ENCODE assay signal across 9 cellular contexts in the genomic region with DNA sequence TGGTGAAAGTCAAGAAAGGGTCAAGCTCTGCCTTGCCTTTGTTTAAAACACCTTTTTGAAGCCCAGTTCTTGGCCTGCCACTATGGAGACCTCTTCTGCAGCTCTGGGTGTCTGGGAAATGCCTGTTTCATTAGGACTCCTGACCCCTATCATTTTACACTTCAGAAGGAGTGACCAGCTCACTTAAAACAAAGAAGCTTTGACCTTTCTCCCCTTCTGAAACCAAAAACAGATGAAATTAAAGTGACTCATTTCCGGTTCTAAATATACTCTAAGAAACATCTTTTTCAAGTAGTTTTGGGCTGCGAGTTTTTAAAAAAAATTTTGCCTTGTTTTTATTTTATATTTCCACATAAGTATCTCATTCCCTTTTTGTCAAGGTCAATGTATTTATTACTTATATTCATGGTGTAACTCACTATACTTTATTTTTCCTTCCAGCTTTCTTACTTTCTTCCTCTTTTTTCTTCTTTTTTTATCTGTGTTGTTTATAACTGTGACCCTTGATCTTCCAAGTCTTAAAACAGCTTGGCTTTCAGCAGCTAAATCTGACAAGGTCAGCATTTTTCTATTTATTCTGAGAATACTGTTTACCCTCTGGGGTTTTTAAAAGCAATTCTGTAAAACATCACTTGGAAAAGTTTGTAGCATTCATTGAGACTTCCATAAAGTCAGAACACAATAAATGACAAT.
A peak's percentile ranks its signal among the peaks of the same experiment; 100 is the strongest.
DNase-seq lines count a peak whose midpoint lies in the region; ATAC-seq and TF ChIP-seq lines count a peak whose summit lies in the region.
"Had no signal": no experiment of that assay in that cellular context is flagged by ENCODE, and none has a peak within 500 bp of the region (broad histone marks: within the 10 kb centered on the region; RNA-seq: fewer than 3 reads in every experiment).

No MANE protein-coding gene starts in this region.

- CTCF ChIA-PET in T-cell (lab: Charles Lee) = no interaction called here

- H3K27me3 ChIP-seq in adrenal gland = no peaks in the 10 kb centered on the region

- ATAC-seq in GM18868 (IDR thresholded peaks at IDR 0.05; ENCODE audit: unreplicated experiment) (peak; percentile 51), HG02981 (IDR thresholded peaks at IDR 0.05; ENCODE audit: unreplicated experiment) (peak; percentile 74), SK-N-SH treated with all-trans-retinoic acid at 6 μM for 48 hours (peak; percentile 56), T-cell (replicated peaks in 1 of 4) (no peak)

- no peak for TF ChIP-seq POLR2A in adrenal gland (IDR thresholded peaks at IDR 0.05)

- H3K27ac Mint-ChIP-seq in osteocyte (ENCODE audit: unreplicated experiment) = peak overlapping the region; percentile 74
- H3K27ac Mint-ChIP-seq in T-cell = no peak overlapping the region

- H3K36me3 Mint-ChIP-seq in osteocyte (ENCODE audit: unreplicated experiment) (no peaks in the 10 kb centered on the region), T-cell (no peaks in the 10 kb centered on the region)

- H3K4me3 ChIP-seq in adrenal gland = no peak overlapping the region

- WGBS in adrenal gland, 4 donors = 34 to 45% (median 39%) methylated on average over 2 of the region's 2 CpGs

- H3K9me3 Mint-ChIP-seq in osteocyte (ENCODE audit: unreplicated experiment) = no peaks in the 10 kb centered on the region
- H3K9me3 Mint-ChIP-seq in T-cell = no peaks in the 10 kb centered on the region

- POLR2A ChIA-PET in T-cell (lab: Charles Lee) = no interaction called here

- no peak overlapping the region for H3K4me3 Mint-ChIP-seq in osteocyte (ENCODE audit: unreplicated experiment)
- H3K4me3 Mint-ChIP-seq in T-cell = no peak overlapping the region

- TF ChIP-seq CTCF in osteocyte (IDR thresholded peaks at IDR 0.05) (no peak), adrenal gland (IDR thresholded peaks at IDR 0.05) (no peak)

- H3K4me1 Mint-ChIP-seq in osteocyte (ENCODE audit: unreplicated experiment) (peaks cover 33% of the 10 kb centered on the region), T-cell (no peaks in the 10 kb centered on the region)

- peaks cover 0 to 12% of the 10 kb centered on the region in 2 donors for H3K4me1 ChIP-seq in adrenal gland (replicated peaks in 1 of 2)

- H3K36me3 ChIP-seq in adrenal gland (replicated peaks in 1 of 2) = no peaks in the 10 kb centered on the region

- peak overlapping the region in 2 of 5 donors; percentile 15 to 62 for H3K27ac ChIP-seq in adrenal gland

- H3K27me3 Mint-ChIP-seq in osteocyte (ENCODE audit: unreplicated experiment) (no peaks in the 10 kb centered on the region), T-cell (no peaks in the 10 kb centered on the region)

- intact Hi-C loops in adrenal gland (cut with DNase I) = no loop called here

- DNase-seq in osteocyte (ENCODE audit: extremely low spot score, unreplicated experiment) = no peak
- no peak for DNase-seq in T-cell
- DNase-seq in stimulated activated CD4-positive, alpha-beta T cell treated with anti-CD3 and anti-CD28 coated beads, Interleukin-2, amount 100 ng/mL, for 24 hours = no peak
- DNase-seq in adrenal gland = no peak
- DNase-seq in D341Med (ENCODE audit: low spot score) = no peak
- DNase-seq: posterior cingulate gyrus had no signal

- H3K9me3 ChIP-seq in adrenal gland (replicated peaks in 1 of 3) = peaks cover 0 to 2% (median 0%) of the 10 kb centered on the region in 3 donors

TF ChIP-seq in SK-N-SH treated with all-trans-retinoic acid at 6 μM for 48 hours, 23 proteins besides CTCF, POLR2A, EP300 and RAD21 (continues in another document):
- no peak for TF ChIP-seq ZFP3 (CRISPR knock-in tag; IDR thresholded peaks at IDR 0.05)
- no peak for TF ChIP-seq RARB (CRISPR knock-in tag; IDR thresholded peaks at IDR 0.05)
- TF ChIP-seq CSDC2 (CRISPR knock-in tag; IDR thresholded peaks at IDR 0.05) = no peak
- no peak for TF ChIP-seq GLIS3 (CRISPR knock-in tag; IDR thresholded peaks at IDR 0.05)
- no peak for TF ChIP-seq ZNF70 (CRISPR knock-in tag; IDR thresholded peaks at IDR 0.05)
- TF ChIP-seq, protein P1, sequence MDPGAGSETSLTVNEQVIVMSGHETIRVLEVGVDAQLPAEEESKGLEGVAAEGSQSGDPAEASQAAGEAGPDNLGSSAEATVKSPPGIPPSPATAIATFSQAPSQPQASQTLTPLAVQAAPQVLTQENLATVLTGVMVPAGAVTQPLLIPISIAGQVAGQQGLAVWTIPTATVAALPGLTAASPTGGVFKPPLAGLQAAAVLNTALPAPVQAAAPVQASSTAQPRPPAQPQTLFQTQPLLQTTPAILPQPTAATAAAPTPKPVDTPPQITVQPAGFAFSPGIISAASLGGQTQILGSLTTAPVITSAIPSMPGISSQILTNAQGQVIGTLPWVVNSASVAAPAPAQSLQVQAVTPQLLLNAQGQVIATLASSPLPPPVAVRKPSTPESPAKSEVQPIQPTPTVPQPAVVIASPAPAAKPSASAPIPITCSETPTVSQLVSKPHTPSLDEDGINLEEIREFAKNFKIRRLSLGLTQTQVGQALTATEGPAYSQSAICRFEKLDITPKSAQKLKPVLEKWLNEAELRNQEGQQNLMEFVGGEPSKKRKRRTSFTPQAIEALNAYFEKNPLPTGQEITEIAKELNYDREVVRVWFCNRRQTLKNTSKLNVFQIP (CRISPR knock-in tag; IDR thresholded peaks at IDR 0.05; ENCODE audit: borderline replicate concordance, low read depth) = no peak
- TF ChIP-seq ESRRG (CRISPR knock-in tag; IDR thresholded peaks at IDR 0.05) = no peak
- TF ChIP-seq, protein P2, sequence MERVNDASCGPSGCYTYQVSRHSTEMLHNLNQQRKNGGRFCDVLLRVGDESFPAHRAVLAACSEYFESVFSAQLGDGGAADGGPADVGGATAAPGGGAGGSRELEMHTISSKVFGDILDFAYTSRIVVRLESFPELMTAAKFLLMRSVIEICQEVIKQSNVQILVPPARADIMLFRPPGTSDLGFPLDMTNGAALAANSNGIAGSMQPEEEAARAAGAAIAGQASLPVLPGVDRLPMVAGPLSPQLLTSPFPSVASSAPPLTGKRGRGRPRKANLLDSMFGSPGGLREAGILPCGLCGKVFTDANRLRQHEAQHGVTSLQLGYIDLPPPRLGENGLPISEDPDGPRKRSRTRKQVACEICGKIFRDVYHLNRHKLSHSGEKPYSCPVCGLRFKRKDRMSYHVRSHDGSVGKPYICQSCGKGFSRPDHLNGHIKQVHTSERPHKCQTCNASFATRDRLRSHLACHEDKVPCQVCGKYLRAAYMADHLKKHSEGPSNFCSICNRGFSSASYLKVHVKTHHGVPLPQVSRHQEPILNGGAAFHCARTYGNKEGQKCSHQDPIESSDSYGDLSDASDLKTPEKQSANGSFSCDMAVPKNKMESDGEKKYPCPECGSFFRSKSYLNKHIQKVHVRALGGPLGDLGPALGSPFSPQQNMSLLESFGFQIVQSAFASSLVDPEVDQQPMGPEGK (CRISPR knock-in tag; IDR thresholded peaks at IDR 0.05; ENCODE audit: borderline replicate concordance) = no peak
- TF ChIP-seq, protein P3, sequence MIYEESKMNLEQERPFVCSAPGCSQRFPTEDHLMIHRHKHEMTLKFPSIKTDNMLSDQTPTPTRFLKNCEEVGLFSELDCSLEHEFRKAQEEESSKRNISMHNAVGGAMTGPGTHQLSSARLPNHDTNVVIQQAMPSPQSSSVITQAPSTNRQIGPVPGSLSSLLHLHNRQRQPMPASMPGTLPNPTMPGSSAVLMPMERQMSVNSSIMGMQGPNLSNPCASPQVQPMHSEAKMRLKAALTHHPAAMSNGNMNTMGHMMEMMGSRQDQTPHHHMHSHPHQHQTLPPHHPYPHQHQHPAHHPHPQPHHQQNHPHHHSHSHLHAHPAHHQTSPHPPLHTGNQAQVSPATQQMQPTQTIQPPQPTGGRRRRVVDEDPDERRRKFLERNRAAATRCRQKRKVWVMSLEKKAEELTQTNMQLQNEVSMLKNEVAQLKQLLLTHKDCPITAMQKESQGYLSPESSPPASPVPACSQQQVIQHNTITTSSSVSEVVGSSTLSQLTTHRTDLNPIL (CRISPR knock-in tag; IDR thresholded peaks at IDR 0.05; ENCODE audit: low read depth) = no peak
- TF ChIP-seq, protein P4, sequence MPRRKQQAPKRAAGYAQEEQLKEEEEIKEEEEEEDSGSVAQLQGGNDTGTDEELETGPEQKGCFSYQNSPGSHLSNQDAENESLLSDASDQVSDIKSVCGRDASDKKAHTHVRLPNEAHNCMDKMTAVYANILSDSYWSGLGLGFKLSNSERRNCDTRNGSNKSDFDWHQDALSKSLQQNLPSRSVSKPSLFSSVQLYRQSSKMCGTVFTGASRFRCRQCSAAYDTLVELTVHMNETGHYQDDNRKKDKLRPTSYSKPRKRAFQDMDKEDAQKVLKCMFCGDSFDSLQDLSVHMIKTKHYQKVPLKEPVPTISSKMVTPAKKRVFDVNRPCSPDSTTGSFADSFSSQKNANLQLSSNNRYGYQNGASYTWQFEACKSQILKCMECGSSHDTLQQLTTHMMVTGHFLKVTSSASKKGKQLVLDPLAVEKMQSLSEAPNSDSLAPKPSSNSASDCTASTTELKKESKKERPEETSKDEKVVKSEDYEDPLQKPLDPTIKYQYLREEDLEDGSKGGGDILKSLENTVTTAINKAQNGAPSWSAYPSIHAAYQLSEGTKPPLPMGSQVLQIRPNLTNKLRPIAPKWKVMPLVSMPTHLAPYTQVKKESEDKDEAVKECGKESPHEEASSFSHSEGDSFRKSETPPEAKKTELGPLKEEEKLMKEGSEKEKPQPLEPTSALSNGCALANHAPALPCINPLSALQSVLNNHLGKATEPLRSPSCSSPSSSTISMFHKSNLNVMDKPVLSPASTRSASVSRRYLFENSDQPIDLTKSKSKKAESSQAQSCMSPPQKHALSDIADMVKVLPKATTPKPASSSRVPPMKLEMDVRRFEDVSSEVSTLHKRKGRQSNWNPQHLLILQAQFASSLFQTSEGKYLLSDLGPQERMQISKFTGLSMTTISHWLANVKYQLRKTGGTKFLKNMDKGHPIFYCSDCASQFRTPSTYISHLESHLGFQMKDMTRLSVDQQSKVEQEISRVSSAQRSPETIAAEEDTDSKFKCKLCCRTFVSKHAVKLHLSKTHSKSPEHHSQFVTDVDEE (CRISPR knock-in tag; IDR thresholded peaks at IDR 0.05) = no peak
- TF ChIP-seq ZNF8 (CRISPR knock-in tag; IDR thresholded peaks at IDR 0.05) = no peak
- TF ChIP-seq BACH2 (CRISPR knock-in tag; IDR thresholded peaks at IDR 0.05; ENCODE audit: borderline replicate concordance) = no peak
- TF ChIP-seq ARNTL (CRISPR knock-in tag; IDR thresholded peaks at IDR 0.05; ENCODE audit: borderline replicate concordance, low read depth) = no peak
- no peak for TF ChIP-seq TCF4 (CRISPR knock-in tag; IDR thresholded peaks at IDR 0.05; ENCODE audit: borderline replicate concordance)
- no peak for TF ChIP-seq TOX (CRISPR knock-in tag; IDR thresholded peaks at IDR 0.05; ENCODE audit: borderline replicate concordance)

Comparison
In these comparisons a context has a peak if more than half of its experiments do, and no peak if none do; other contexts are left out.
1. ATAC-seq: peak in GM18868 (single experiment), HG02981 (single experiment) and SK-N-SH treated with all-trans-retinoic acid at 6 μM for 48 hours (single experiment); none in T-cell (0 of 4).